10 cellular contexts compared by ENCODE assay signal in the genomic region with DNA sequence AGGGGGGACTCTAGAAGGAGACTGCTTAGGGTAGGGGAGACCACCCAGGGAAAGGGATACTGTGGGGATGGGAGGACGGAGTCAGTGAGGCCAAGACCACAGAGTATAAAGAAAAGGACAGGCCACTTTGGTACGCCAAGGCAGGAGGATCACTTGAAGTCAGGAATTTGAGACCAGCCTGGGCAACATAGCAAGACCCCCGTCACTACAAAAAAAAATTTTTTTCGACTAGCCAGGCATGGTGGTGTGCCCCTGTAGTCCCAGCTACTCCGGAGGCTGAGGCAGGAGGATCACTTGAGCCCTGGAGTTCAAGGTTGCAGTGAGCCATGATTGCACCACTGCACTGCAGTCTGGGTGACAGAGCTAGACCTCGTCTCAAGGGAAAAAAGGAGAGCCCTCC. TPM values are rescaled to one million over a fixed set of nuclear protein-coding genes. Genes with fewer than 3 reads are reported as not detected.
DNase-seq lines count a peak whose midpoint lies in the region; ATAC-seq and TF ChIP-seq lines count a peak whose summit lies in the region.
"Had no signal": no experiment of that assay in that cellular context is flagged by ENCODE, and none has a peak within 500 bp of the region (broad histone marks: within the 10 kb centered on the region; RNA-seq: fewer than 3 reads in every experiment).

No MANE protein-coding gene starts in this region.

- no peaks in the 10 kb centered on the region for H3K9me3 Mint-ChIP-seq in Caco-2 (ENCODE audit: unreplicated experiment)
- no peaks in the 10 kb centered on the region for H3K9me3 Mint-ChIP-seq in effector memory CD8-positive, alpha-beta T cell

- intact Hi-C loops in Caco-2 (cut with micrococcal nuclease; ENCODE audit: unreplicated experiment), result no loop called here

- no peak overlapping the region for H3K9ac ChIP-seq in OCI-LY1 (ENCODE audit: low read length)

- peak overlapping the region; percentile 43 for H3K4me2 ChIP-seq in OCI-LY1 (ENCODE audit: low read length)

- H3K4me1 Mint-ChIP-seq in Caco-2 (ENCODE audit: low read depth, unreplicated experiment), result peaks cover 20% of the 10 kb centered on the region
- H3K4me1 Mint-ChIP-seq in effector memory CD8-positive, alpha-beta T cell (ENCODE audit: low read depth in 2 of 2), result peaks cover 26 to 27% of the 10 kb centered on the region in 2 donors

- no peak overlapping the region for H3K27ac ChIP-seq in OCI-LY1 (ENCODE audit: low read depth, low read length, poor library complexity, severe bottlenecking)
- H3K27ac ChIP-seq: gastrocnemius medialis had no signal

- H3K36me3 Mint-ChIP-seq in Caco-2 (ENCODE audit: insufficient read depth, unreplicated experiment), result no peaks in the 10 kb centered on the region
- peaks cover 1% of the 10 kb centered on the region for H3K36me3 Mint-ChIP-seq in effector memory CD8-positive, alpha-beta T cell (ENCODE audit: insufficient read depth)

- POLR2A ChIA-PET in Caco-2 (lab: Charles Lee), result no interaction called here

- no peaks in the 10 kb centered on the region for H3F3A ChIP-seq in OCI-LY1 (ENCODE audit: insufficient read depth, low read length)

- peaks cover 16% of the 10 kb centered on the region for H3K4me1 ChIP-seq in Caco-2
- peaks cover 8% of the 10 kb centered on the region for H3K4me1 ChIP-seq in OCI-LY1 (ENCODE audit: insufficient read depth, low read length, severe bottlenecking)
- H3K4me1 ChIP-seq: gastrocnemius medialis had no signal

- H3K27ac Mint-ChIP-seq in Caco-2 (ENCODE audit: unreplicated experiment), result peak overlapping the region; percentile 92
- peak overlapping the region; percentile 63 to 92 for H3K27ac Mint-ChIP-seq in effector memory CD8-positive, alpha-beta T cell

- H3K27me3 Mint-ChIP-seq in Caco-2 (ENCODE audit: insufficient read depth, unreplicated experiment), result no peaks in the 10 kb centered on the region
- peaks cover 0 to under 1% of the 10 kb centered on the region in 2 donors for H3K27me3 Mint-ChIP-seq in effector memory CD8-positive, alpha-beta T cell

- H3K9me3 ChIP-seq in Caco-2, result no peaks in the 10 kb centered on the region
- H3K9me3 ChIP-seq in OCI-LY1 (ENCODE audit: low read length), result no peaks in the 10 kb centered on the region
- H3K9me3 ChIP-seq: gastrocnemius medialis, MG63 had no signal

- H4K20me1 ChIP-seq in OCI-LY1 (ENCODE audit: insufficient read depth, low read length), result no peaks in the 10 kb centered on the region

- CTCF ChIA-PET in Caco-2 (lab: Charles Lee), result interaction anchor here (0.7 to 1.2 kb wide), 4 partner anchors 9 to 90 kb away, joined by 3 to 8 read pairs (median 4); no protein-coding TSS in a partner anchor

- H3K9me2 ChIP-seq in OCI-LY1 (ENCODE audit: low read depth, low read length), result no peaks in the 10 kb centered on the region

- BruUV-seq in Caco-2 (replicated peaks; lab: Mats Ljungman, UMichigan), result no TSS peak

- H3K79me2 ChIP-seq in OCI-LY1 (ENCODE audit: insufficient read depth, low read length), result no peaks in the 10 kb centered on the region

- H3K36me3 ChIP-seq in Caco-2 (ENCODE audit: control insufficient read depth, insufficient read depth, low read length) (no peaks in the 10 kb centered on the region), OCI-LY1 (ENCODE audit: insufficient read depth, low read length) (no peaks in the 10 kb centered on the region)
- H3K36me3 ChIP-seq: gastrocnemius medialis, MG63 had no signal

- H3K4me3 Mint-ChIP-seq in Caco-2 (ENCODE audit: unreplicated experiment), result peak overlapping the region; percentile 61
- peak overlapping the region; percentile 68 to 71 for H3K4me3 Mint-ChIP-seq in effector memory CD8-positive, alpha-beta T cell

- H3K4me3 ChIP-seq in Caco-2 (ENCODE audit: low read depth, low read length) (no peak overlapping the region), OCI-LY1 (ENCODE audit: low read depth, low read length, poor library complexity, severe bottlenecking) (no peak overlapping the region)
- H3K4me3 ChIP-seq: gastrocnemius medialis, MG63 had no signal

- no peak overlapping the region for H2AFZ ChIP-seq in OCI-LY1 (ENCODE audit: low read length)

- TF ChIP-seq CTCF in Caco-2 (IDR thresholded peaks at IDR 0.05; ENCODE audit: insufficient read depth in 1 of 2, low read depth in 1 of 2, low read length in 1 of 2, severe bottlenecking in 1 of 2, unreplicated experiment in 1 of 2), result no peak
- TF ChIP-seq CTCF in OCI-LY1 (IDR thresholded peaks at IDR 0.05; ENCODE audit: low read length), result no peak

- H3K27me3 ChIP-seq in Caco-2 (replicated peaks; ENCODE audit: control insufficient read depth, insufficient read depth, low read length), result no peaks in the 10 kb centered on the region
- H3K27me3 ChIP-seq in OCI-LY1 (ENCODE audit: insufficient read depth, low read length), result no peaks in the 10 kb centered on the region

- DNase-seq in Caco-2 (no peak), NCI-H526 treated with DMSO at 0.1 percent for 48 hours (lab: John Stamatoyannopoulos, UW) (no peak), NCI-H526 (lab: John Stamatoyannopoulos, UW) (no peak)
- DNase-seq in effector memory CD8-positive, alpha-beta T cell, result no peak
- DNase-seq: gastrocnemius medialis, MG63 had no signal

- no peak for ATAC-seq in effector memory CD8-positive, alpha-beta T cell (replicated peaks)
- ATAC-seq: gastrocnemius medialis had no signal

RNA-seq across cellular contexts. Expression of gene IFNL3, which starts 6.6 kb away (rescaled TPM):
- total RNA-seq in Caco-2 (2022), result not detected in 2 replicates
- total RNA-seq: astrocyte, gastrocnemius medialis, kidney, renal cortical epithelial cell had no signal

RNA-seq across cellular contexts. Expression of gene IFNL4, which starts 10.4 kb away (rescaled TPM):
- not detected in 2 replicates for total RNA-seq in Caco-2 (2022)
- total RNA-seq: astrocyte, gastrocnemius medialis, kidney, renal cortical epithelial cell had no signal

RNA-seq across cellular contexts. Expression of gene IFNL2, which starts 30.0 kb away (rescaled TPM):
- not detected in 2 replicates for total RNA-seq in Caco-2 (2022)
- total RNA-seq: astrocyte, gastrocnemius medialis, kidney, renal cortical epithelial cell had no signal

RNA-seq across cellular contexts. Expression of gene SYCN, which starts 34.1 kb away (rescaled TPM):
- not detected in 2 replicates for total RNA-seq in Caco-2 (2022)
- total RNA-seq: astrocyte, gastrocnemius medialis, kidney, renal cortical epithelial cell had no signal

RNA-seq across cellular contexts. Expression of gene NCCRP1, which starts 41.4 kb away (rescaled TPM):
- total RNA-seq in Caco-2 (2022), result 0.39 and 0.84 TPM in 2 replicates
- total RNA-seq: astrocyte, gastrocnemius medialis had no signal
